Comparison of ENCODE assay signal across 8 cellular contexts in the genomic region with DNA sequence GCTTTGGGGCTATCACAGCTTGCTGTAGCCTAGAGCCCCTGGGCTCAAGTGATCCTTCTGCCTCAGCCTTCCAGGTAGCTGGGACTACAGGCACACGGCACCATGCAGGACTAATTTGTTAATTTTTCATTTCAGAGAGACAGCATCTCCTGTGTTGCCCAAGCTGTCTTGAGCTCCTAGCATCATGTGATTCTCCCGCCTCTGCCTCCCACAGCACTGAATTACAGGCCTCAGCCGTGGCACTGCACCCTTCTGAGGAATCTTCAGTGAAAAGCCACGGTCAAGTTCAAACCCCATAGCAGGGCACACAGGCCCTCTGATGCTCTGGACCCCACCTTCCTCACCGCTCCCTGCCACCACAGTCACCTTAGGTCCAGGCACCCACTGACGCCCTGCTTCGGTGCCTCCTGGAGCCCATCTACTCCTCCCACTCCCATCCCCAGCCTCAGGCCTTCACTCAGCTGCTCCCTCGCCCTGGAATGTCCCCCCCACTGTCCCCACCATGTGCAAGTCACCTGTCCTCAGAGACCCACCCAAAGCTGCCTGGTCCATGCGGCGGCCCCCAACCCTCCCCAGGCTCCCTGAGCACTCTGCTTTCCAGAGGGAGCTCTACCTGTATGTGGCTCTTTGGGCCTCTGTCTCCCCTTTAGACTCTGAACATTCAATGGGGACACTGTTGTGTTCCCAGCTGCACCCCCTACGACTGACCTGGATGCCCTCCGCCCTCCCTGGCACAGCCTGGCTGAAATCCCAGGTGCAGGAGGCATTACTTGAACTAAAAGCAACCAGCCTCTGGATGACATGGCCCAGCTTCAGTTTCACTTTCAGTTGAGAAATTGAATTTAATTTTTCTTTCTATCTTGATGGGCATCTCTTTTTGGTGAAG. TPM values are rescaled to one million over a fixed set of nuclear protein-coding genes. Genes with fewer than 3 reads are reported as not detected.
DNase-seq lines count a peak whose midpoint lies in the region; ATAC-seq, FAIRE-seq and TF ChIP-seq lines count a peak whose summit lies in the region.

No MANE protein-coding gene starts in this region.

- no peaks in the 10 kb centered on the region; the same call in 1 of the 2 replicates for H3K79me2 ChIP-seq in GM23338 (replicated peaks; ENCODE audit: insufficient read depth)

- no peak for ATAC-seq in A549
- ATAC-seq in GM23338: no peak
- peak; percentile 18 for ATAC-seq in left lung
- no peak for ATAC-seq in GM21423 (IDR thresholded peaks at IDR 0.05; ENCODE audit: unreplicated experiment)

- TF ChIP-seq POLR2A in A549 (IDR thresholded peaks at IDR 0.05; ENCODE audit: low read length) (no peak), suprapubic skin (IDR thresholded peaks at IDR 0.05) (no peak)

- TF ChIP-seq EP300 in A549 (IDR thresholded peaks at IDR 0.05): no peak
- no peak for TF ChIP-seq EP300 in suprapubic skin (IDR thresholded peaks at IDR 0.05)

- H3K27me3 Mint-ChIP-seq in GM23338 (ENCODE audit: insufficient read depth, low read depth, poor library complexity): peaks cover 11% of the 10 kb centered on the region

- TF ChIP-seq RAD21 in A549 (conservative IDR thresholded peaks at IDR 0.05 in 1 of 2, IDR thresholded peaks at IDR 0.05 in 1 of 2): no peak

- no peak for TF ChIP-seq CTCF in A549 (IDR thresholded peaks at IDR 0.05)
- no peak for TF ChIP-seq CTCF in GM23338 (conservative IDR thresholded peaks at IDR 0.05; ENCODE audit: low read depth in 2 of 2)
- no peak for TF ChIP-seq CTCF in left lung (IDR thresholded peaks at IDR 0.05)
- no peak for TF ChIP-seq CTCF in suprapubic skin (IDR thresholded peaks at IDR 0.05)

- H4K20me1 ChIP-seq in GM23338 (replicated peaks; ENCODE audit: insufficient read depth): no peaks in the 10 kb centered on the region

- no peaks in the 10 kb centered on the region for H3F3A ChIP-seq in GM23338 (replicated peaks; ENCODE audit: low read depth)

- no peak for FAIRE-seq in A549 (lab: Jason Lieb, UNC)

- H3K36me3 ChIP-seq in GM23338 (ENCODE audit: insufficient read depth): no peaks in the 10 kb centered on the region
- H3K36me3 ChIP-seq in left lung: peaks cover 0 to 35% of the 10 kb centered on the region in 2 donors
- H3K36me3 ChIP-seq in suprapubic skin: peaks cover 8% of the 10 kb centered on the region

- H3K4me3 Mint-ChIP-seq in GM23338: no peak overlapping the region; the same call in 2 of the 3 replicates

- H3K4me1 ChIP-seq in A549: peaks cover 18% of the 10 kb centered on the region
- peaks cover 8% of the 10 kb centered on the region for H3K4me1 ChIP-seq in GM23338 (ENCODE audit: insufficient read depth)
- peaks cover 33 to 66% of the 10 kb centered on the region in 2 donors for H3K4me1 ChIP-seq in left lung
- H3K4me1 ChIP-seq in suprapubic skin: peaks cover 38% of the 10 kb centered on the region

- WGBS in A549 (ENCODE audit: missing lambda C conversion rate): 94% methylated on average over 12 of the region's 12 CpGs
- 70% methylated on average over 12 of the region's 12 CpGs for WGBS in suprapubic skin

- no peak overlapping the region for H2AFZ ChIP-seq in GM23338

- H3K27ac Mint-ChIP-seq in GM23338: peak overlapping the region; percentile 86; the same call in 1 of the 2 replicates

- no peaks in the 10 kb centered on the region for H3K9me2 ChIP-seq in GM23338 (ENCODE audit: insufficient read depth)

- DNase-seq in A549 (ENCODE audit: low read depth in 1 of 2, low spot score in 1 of 2) (no peak), GM23338 (ENCODE audit: low spot score) (no peak), amniotic epithelial cell (ENCODE audit: low read depth) (peak; percentile 60), left lung (no peak), suprapubic skin (ENCODE audit: low spot score in 2 of 2) (no peak), HuH-7 (ENCODE audit: low spot score) (no peak), NCI-H2227 treated with DMSO at 0.1 percent for 48 hours (lab: John Stamatoyannopoulos, UW) (no peak)

- H3K36me3 Mint-ChIP-seq in GM23338 (ENCODE audit: low read depth): peaks cover 16% of the 10 kb centered on the region

- POLR2A ChIA-PET in A549 (lab: Yijun Ruan, JAX): no interaction called here

- H3K27ac ChIP-seq in A549 (peak overlapping the region; percentile 73 to 92), GM23338 (ENCODE audit: low read depth) (no peak overlapping the region), left lung (peak overlapping the region; percentile 90 to 93), suprapubic skin (peak overlapping the region; percentile 84)

- H3K9me3 ChIP-seq in A549 (no peaks in the 10 kb centered on the region), left lung (no peaks in the 10 kb centered on the region), suprapubic skin (no peaks in the 10 kb centered on the region)

- intact Hi-C loops in left lung (cut with DNase I): no loop called here

- H3K9me3 Mint-ChIP-seq in GM23338: peaks cover 4% of the 10 kb centered on the region

- H3K27me3 ChIP-seq in GM23338 (ENCODE audit: insufficient read depth) (no peaks in the 10 kb centered on the region), left lung (no peaks in the 10 kb centered on the region), suprapubic skin (no peaks in the 10 kb centered on the region)

- H3K4me3 ChIP-seq in A549 (peak overlapping the region; percentile 60; the same call in 2 of the 3 replicates), GM23338 (no peak overlapping the region), left lung (peak overlapping the region; percentile 65 to 93), suprapubic skin (peak overlapping the region; percentile 60)

- H3K4me2 ChIP-seq in A549: peak overlapping the region; percentile 96
- no peak overlapping the region for H3K4me2 ChIP-seq in GM23338

- CTCF ChIA-PET in A549 (lab: Yijun Ruan, JAX): interaction anchor here (0.7 to 2.9 kb wide), 6 partner anchors 20 to 60 kb away, joined by 3 to 14 read pairs (median 4); no protein-coding TSS in a partner anchor

- peaks cover 22% of the 10 kb centered on the region for H3K4me1 Mint-ChIP-seq in GM23338

TF ChIP-seq in A549, 52 proteins besides CTCF, POLR2A, EP300 and RAD21:
- TF ChIP-seq HOXB13 (CRISPR knock-in tag; IDR thresholded peaks at IDR 0.05; ENCODE audit: low read depth) (no peak), EHF (CRISPR knock-in tag; IDR thresholded peaks at IDR 0.05) (no peak), MAZ (IDR thresholded peaks at IDR 0.05; ENCODE audit: borderline replicate concordance, low read depth, low read length) (no peak)

TF ChIP-seq in GM23338, 12 proteins besides CTCF, POLR2A, EP300 and RAD21 (continues in another document):
- no peak for TF ChIP-seq REST (IDR thresholded peaks at IDR 0.05; ENCODE audit: unreplicated experiment)
- TF ChIP-seq ZNF331 (CRISPR knock-in tag; IDR thresholded peaks at IDR 0.05; ENCODE audit: low read depth): no peak

RNA-seq across cellular contexts. Expression of gene APOL2, which starts 1.6 kb away (rescaled TPM):
- 8.7 and 12.3 TPM in 2 replicates for polyA plus RNA-seq in A549 (2011; rRNA removed)
- 8.6 TPM in 2 replicates for polyA plus RNA-seq in A549 (2012; cell fraction: cytosol; rRNA removed)
- polyA plus RNA-seq in A549 (2012; cell fraction: nucleus; rRNA removed): 12.3 and 13.2 TPM in 2 replicates
- polyA plus RNA-seq in A549 (2017; fragmentation: RNase III; extraction: RNeasy Plus Mini Kit Qiagen cat#74134 plus additional on column Dnase treatment): 21.5 to 23.8 TPM (median 23.1 TPM) in 3 replicates
- polyA minus RNA-seq in A549 (2011; rRNA and poly(A)+ RNA removed): 16.4 and 17.4 TPM in 2 replicates
- total RNA-seq in GM23338 (2014; rRNA removed; shearing (Covaris generic)): 10.4 and 12.4 TPM in 2 replicates
- polyA plus RNA-seq in GM23338 (2016; fragmentation: Nextera tagmentation; extraction: Ambion mirVana): 4.9 and 5.5 TPM in 2 replicates
- 10 to 100 TPM; 51.3 to 63.0 TPM for total RNA-seq in left lung
- 10 to 100 TPM; 15.3 to 21.8 (median 17.1) TPM for total RNA-seq in suprapubic skin

RNA-seq across cellular contexts. Expression of gene APOL1, which starts 15.2 kb away (rescaled TPM):
- polyA plus RNA-seq in A549 (2011; rRNA removed): 2.0 and 3.3 TPM in 2 replicates
- 0.61 and 0.96 TPM in 2 replicates for polyA plus RNA-seq in A549 (2012; cell fraction: cytosol; rRNA removed)
- 0.92 and 1.2 TPM in 2 replicates for polyA plus RNA-seq in A549 (2012; cell fraction: nucleus; rRNA removed)
- 5.2 to 7.6 TPM (median 6.5 TPM) in 3 replicates for polyA plus RNA-seq in A549 (2017; fragmentation: RNase III; extraction: RNeasy Plus Mini Kit Qiagen cat#74134 plus additional on column Dnase treatment)
- polyA minus RNA-seq in A549 (2011; rRNA and poly(A)+ RNA removed): 2.0 and 2.4 TPM in 2 replicates
- not detected in 2 replicates for total RNA-seq in GM23338 (2014; rRNA removed; shearing (Covaris generic))
- polyA plus RNA-seq in GM23338 (2016; fragmentation: Nextera tagmentation; extraction: Ambion mirVana): 0.11 and 0.23 TPM in 2 replicates
- total RNA-seq in left lung: 100 to 1,000 TPM in 1 of 2 donors, 10 to 100 TPM in 1; 89.4 to 109 TPM
- total RNA-seq in suprapubic skin: 1 to 10 TPM; 1.2 to 7.3 (median 3.0) TPM

RNA-seq across cellular contexts. Expression of gene APOL4, which starts 36.1 kb away (rescaled TPM):
- polyA plus RNA-seq in A549 (2011; rRNA removed) (not detected in 2 replicates), A549 (2017; fragmentation: RNase III; extraction: RNeasy Plus Mini Kit Qiagen cat#74134 plus additional on column Dnase treatment) (not detected in 3 replicates), GM23338 (2016; fragmentation: Nextera tagmentation; extraction: Ambion mirVana) (not detected in 2 replicates)
- not detected in 2 replicates for polyA plus RNA-seq in A549 (2012; cell fraction: cytosol; rRNA removed)
- polyA plus RNA-seq in A549 (2012; cell fraction: nucleus; rRNA removed): 0.05 TPM in 1 of 2 replicates, not detected in the other
- not detected in 2 replicates for polyA minus RNA-seq in A549 (2011; rRNA and poly(A)+ RNA removed)
- total RNA-seq in GM23338 (2014; rRNA removed; shearing (Covaris generic)): not detected in 2 replicates
- total RNA-seq in left lung (10 to 100 TPM in 1 of 2 donors, 1 to 10 TPM in 1; 8.5 to 12.8 TPM), suprapubic skin (1 to 10 TPM; 3.3 to 7.9 (median 6.4) TPM)

Comparison
In these comparisons a context has a peak if more than half of its experiments do, and no peak if none do; other contexts are left out.
1. RNA of gene APOL1, which starts 15.2 kb away (total RNA-seq): 89.4 to 109 TPM in left lung; 1.2 to 7.3 TPM in suprapubic skin and not detected in GM23338; every median in the first group is over 10 times any median in the second.